1 cellular context compared by ENCODE assay signal in the genomic region with DNA sequence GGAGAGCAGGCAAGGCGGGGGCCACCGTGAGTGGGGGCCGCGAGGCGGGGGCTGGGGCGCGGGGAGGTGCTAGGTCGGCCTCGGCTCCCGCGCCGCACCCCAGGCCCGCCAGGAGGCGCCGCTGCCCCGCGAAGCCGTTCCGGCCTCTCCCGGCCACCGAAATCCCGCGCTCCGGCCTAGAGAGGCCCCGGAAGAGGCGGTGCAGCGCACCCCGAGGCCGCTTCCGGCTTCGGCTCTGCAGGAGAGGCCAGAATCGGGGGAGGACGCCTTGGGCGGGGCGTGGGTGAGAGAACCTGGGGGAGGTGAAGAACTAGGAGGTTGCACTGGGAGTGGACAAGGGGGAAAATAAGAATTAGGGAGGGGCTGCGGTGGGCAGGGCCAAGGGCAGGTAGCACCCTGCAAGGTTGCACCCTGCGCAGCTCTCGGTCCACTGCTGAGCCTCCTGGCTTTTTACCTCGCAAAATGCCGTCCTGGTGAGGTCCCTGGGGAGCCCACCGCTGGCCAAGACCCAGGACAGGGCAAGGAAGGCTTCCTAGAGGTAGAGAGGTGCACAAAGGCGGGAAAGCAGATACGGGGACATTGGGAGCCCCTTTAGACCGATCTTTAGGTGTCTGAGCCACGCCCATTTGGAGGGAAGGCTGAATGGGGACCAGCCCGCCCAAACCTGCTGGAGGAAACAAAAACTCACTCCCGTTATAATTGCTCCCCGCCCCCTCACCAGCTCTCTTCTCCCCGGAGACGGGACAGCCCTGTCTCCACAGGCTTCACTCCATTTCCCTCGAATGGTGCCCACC.
A peak's percentile ranks its signal among the peaks of the same experiment; 100 is the strongest.
TF ChIP-seq lines count a peak whose summit lies in the region.

No MANE protein-coding gene starts in this region.

TF ChIP-seq in K562, 482 proteins besides CTCF, POLR2A, EP300 and RAD21 (continued from another document and continues in another):
- TF ChIP-seq ZBTB40 (IDR thresholded peaks at IDR 0.05) (peak; percentile 95), ZBTB40 (CRISPR knock-in tag; IDR thresholded peaks at IDR 0.05) (no peak), CCNT2 (IDR thresholded peaks at IDR 0.05; ENCODE audit: borderline replicate concordance, extremely low read depth, insufficient read length, low read depth, low read length) (peak; percentile 82), RB1 (IDR thresholded peaks at IDR 0.05; ENCODE audit: low read depth) (peak; percentile 96), ETV6 (IDR thresholded peaks at IDR 0.05; ENCODE audit: borderline replicate concordance in 1 of 2, low read depth in 2 of 2, low read length in 1 of 2) (no peak; a peak in 1 of 4 replicates), ETV6 (CRISPR knock-in tag; IDR thresholded peaks at IDR 0.05; ENCODE audit: borderline replicate concordance) (no peak), KAT7 (CRISPR knock-in tag; IDR thresholded peaks at IDR 0.05; ENCODE audit: borderline replicate concordance) (peak; percentile 74; the same call in 1 of the 2 replicates), ZNF407 (IDR thresholded peaks at IDR 0.05; ENCODE audit: low read depth) (no peak), NFYB (IDR thresholded peaks at IDR 0.05; ENCODE audit: extremely low read depth, insufficient read length) (no peak), ATF7 (IDR thresholded peaks at IDR 0.05) (peak; percentile 72; the same call in 1 of the 2 replicates), PHF20 (IDR thresholded peaks at IDR 0.05; ENCODE audit: partially characterized antibody) (peak; percentile 69), ZBTB7A (IDR thresholded peaks at IDR 0.05; ENCODE audit: borderline replicate concordance, control insufficient read depth, low read depth, low read length) (peak; percentile 45; the same call in 1 of the 2 replicates), RHOXF2B (CRISPR knock-in tag; conservative IDR thresholded peaks at IDR 0.05) (0 out of 2 replicates have a peak, but pooled peaks have one; percentile 11), BMI1 (IDR thresholded peaks at IDR 0.05; ENCODE audit: low read length) (no peak), KLF13 (tag; IDR thresholded peaks at IDR 0.05; ENCODE audit: borderline replicate concordance, low read depth) (peak; percentile 54), TAL1 (IDR thresholded peaks at IDR 0.05) (no peak)
- TF ChIP-seq, protein P1, sequence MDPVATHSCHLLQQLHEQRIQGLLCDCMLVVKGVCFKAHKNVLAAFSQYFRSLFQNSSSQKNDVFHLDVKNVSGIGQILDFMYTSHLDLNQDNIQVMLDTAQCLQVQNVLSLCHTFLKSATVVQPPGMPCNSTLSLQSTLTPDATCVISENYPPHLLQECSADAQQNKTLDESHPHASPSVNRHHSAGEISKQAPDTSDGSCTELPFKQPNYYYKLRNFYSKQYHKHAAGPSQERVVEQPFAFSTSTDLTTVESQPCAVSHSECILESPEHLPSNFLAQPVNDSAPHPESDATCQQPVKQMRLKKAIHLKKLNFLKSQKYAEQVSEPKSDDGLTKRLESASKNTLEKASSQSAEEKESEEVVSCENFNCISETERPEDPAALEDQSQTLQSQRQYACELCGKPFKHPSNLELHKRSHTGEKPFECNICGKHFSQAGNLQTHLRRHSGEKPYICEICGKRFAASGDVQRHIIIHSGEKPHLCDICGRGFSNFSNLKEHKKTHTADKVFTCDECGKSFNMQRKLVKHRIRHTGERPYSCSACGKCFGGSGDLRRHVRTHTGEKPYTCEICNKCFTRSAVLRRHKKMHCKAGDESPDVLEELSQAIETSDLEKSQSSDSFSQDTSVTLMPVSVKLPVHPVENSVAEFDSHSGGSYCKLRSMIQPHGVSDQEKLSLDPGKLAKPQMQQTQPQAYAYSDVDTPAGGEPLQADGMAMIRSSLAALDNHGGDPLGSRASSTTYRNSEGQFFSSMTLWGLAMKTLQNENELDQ (CRISPR knock-in tag; IDR thresholded peaks at IDR 0.05; ENCODE audit: borderline replicate concordance) = no peak
- TF ChIP-seq, protein P2, sequence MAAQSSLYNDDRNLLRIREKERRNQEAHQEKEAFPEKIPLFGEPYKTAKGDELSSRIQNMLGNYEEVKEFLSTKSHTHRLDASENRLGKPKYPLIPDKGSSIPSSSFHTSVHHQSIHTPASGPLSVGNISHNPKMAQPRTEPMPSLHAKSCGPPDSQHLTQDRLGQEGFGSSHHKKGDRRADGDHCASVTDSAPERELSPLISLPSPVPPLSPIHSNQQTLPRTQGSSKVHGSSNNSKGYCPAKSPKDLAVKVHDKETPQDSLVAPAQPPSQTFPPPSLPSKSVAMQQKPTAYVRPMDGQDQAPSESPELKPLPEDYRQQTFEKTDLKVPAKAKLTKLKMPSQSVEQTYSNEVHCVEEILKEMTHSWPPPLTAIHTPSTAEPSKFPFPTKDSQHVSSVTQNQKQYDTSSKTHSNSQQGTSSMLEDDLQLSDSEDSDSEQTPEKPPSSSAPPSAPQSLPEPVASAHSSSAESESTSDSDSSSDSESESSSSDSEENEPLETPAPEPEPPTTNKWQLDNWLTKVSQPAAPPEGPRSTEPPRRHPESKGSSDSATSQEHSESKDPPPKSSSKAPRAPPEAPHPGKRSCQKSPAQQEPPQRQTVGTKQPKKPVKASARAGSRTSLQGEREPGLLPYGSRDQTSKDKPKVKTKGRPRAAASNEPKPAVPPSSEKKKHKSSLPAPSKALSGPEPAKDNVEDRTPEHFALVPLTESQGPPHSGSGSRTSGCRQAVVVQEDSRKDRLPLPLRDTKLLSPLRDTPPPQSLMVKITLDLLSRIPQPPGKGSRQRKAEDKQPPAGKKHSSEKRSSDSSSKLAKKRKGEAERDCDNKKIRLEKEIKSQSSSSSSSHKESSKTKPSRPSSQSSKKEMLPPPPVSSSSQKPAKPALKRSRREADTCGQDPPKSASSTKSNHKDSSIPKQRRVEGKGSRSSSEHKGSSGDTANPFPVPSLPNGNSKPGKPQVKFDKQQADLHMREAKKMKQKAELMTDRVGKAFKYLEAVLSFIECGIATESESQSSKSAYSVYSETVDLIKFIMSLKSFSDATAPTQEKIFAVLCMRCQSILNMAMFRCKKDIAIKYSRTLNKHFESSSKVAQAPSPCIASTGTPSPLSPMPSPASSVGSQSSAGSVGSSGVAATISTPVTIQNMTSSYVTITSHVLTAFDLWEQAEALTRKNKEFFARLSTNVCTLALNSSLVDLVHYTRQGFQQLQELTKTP (IDR thresholded peaks at IDR 0.05; ENCODE audit: low read depth in 1 of 2, partially characterized antibody in 2 of 2) = no peak
- TF ChIP-seq, protein P3, sequence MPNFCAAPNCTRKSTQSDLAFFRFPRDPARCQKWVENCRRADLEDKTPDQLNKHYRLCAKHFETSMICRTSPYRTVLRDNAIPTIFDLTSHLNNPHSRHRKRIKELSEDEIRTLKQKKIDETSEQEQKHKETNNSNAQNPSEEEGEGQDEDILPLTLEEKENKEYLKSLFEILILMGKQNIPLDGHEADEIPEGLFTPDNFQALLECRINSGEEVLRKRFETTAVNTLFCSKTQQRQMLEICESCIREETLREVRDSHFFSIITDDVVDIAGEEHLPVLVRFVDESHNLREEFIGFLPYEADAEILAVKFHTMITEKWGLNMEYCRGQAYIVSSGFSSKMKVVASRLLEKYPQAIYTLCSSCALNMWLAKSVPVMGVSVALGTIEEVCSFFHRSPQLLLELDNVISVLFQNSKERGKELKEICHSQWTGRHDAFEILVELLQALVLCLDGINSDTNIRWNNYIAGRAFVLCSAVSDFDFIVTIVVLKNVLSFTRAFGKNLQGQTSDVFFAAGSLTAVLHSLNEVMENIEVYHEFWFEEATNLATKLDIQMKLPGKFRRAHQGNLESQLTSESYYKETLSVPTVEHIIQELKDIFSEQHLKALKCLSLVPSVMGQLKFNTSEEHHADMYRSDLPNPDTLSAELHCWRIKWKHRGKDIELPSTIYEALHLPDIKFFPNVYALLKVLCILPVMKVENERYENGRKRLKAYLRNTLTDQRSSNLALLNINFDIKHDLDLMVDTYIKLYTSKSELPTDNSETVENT (CRISPR knock-in tag; IDR thresholded peaks at IDR 0.05) = 0 out of 2 replicates have a peak, but pooled peaks have one; percentile 35
